ENCODE assay signal across 21 cellular contexts in the genomic region with DNA sequence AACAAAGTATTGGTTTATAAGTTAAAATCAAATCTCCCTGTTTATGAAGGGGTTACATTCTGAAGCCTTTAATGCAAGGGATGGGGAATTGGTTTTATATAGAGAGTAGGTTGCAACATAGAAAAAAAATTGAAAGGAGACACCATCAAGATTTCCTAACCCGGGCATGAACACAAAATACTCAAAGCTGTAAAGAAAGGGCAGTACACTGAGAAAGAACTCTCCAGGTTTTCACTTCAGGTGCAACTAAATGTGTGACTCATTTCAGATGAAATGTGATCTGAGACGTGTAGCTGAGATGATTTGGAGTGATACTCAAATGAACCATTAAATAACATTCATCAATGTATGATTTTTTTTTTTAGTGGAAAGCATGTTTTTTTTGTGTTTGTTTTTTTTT. TPM values are rescaled to one million over a fixed set of nuclear protein-coding genes. Genes with fewer than 3 reads are reported as not detected.
DNase-seq lines count a peak whose midpoint lies in the region; ATAC-seq and TF ChIP-seq lines count a peak whose summit lies in the region.
"Had no signal": no experiment of that assay in that cellular context is flagged by ENCODE, and none has a peak within 500 bp of the region (broad histone marks: within the 10 kb centered on the region; RNA-seq: fewer than 3 reads in every experiment).

No MANE protein-coding gene starts in this region.

- H3K4me3 ChIP-seq in breast epithelium (no peak overlapping the region), SK-N-MC (no peak overlapping the region), smooth muscle cell (no peak overlapping the region), lower leg skin (ENCODE audit: low read depth, poor library complexity, severe bottlenecking) (no peak overlapping the region), heart right ventricle (no peak overlapping the region)
- H3K4me3 ChIP-seq: GM23248, HAP-1, K562 had no signal

- H3K4me3 Mint-ChIP-seq in MCF 10A (ENCODE audit: unreplicated experiment): no peak overlapping the region
- H3K4me3 Mint-ChIP-seq: B cell had no signal

- peaks cover 5% of the 10 kb centered on the region for H3K4me1 Mint-ChIP-seq in MCF 10A (ENCODE audit: insufficient read depth, unreplicated experiment)
- H3K4me1 Mint-ChIP-seq: B cell had no signal

- intact Hi-C loops in MCF 10A (cut with micrococcal nuclease): no loop called here
- intact Hi-C loops in breast epithelium (cut with DNase I; ENCODE audit: low total_unique reads): no loop called here
- intact Hi-C loops in lower leg skin (cut with DNase I; ENCODE audit: low total_unique reads): no loop called here
- intact Hi-C loops in heart right ventricle (cut with DNase I): no loop called here

- DNase-seq in MCF 10A (ENCODE audit: unreplicated experiment) (peak; percentile 67), breast epithelium (ENCODE audit: low spot score in 2 of 2) (no peak), SK-N-MC (ENCODE audit: low read depth, low spot score) (no peak), fibroblast of gingiva (ENCODE audit: low read depth) (peak; percentile 24), smooth muscle cell (lab: John Stamatoyannopoulos, UW; ENCODE audit: unreplicated experiment) (no peak), lower leg skin (ENCODE audit: low spot score in 2 of 2) (no peak), NCI-H446 (lab: John Stamatoyannopoulos, UW) (no peak), heart right ventricle (no peak)
- DNase-seq: 8988T, COR-L47, DMS 273 treated with DMSO at 0.1 percent for 48 hours, GDM1, GM23248, NCI-H1105 treated with DMSO at 0.1 percent for 48 hours, NCI-H1694, NCI-H510A treated with DMSO at 0.1 percent for 48 hours, NCI-H774, SIG-M5 had no signal

- BruUV-seq in MCF 10A (replicated peaks; lab: Mats Ljungman, UMichigan): no TSS peak

- no peaks in the 10 kb centered on the region for H3K79me2 ChIP-seq in smooth muscle cell (ENCODE audit: low read depth)

- WGBS in smooth muscle cell (ENCODE audit: low lambda C conversion rate): 88% methylated on average over 2 of the region's 2 CpGs
- WGBS in lower leg skin, 2 donors: 68 to 73% methylated on average over 2 of the region's 2 CpGs
- WGBS in heart right ventricle, 2 donors: 89 to 96% methylated on average over 2 of the region's 2 CpGs

- H3K9me3 Mint-ChIP-seq in MCF 10A (ENCODE audit: unreplicated experiment): no peaks in the 10 kb centered on the region

- no peak overlapping the region for H3K4me2 ChIP-seq in smooth muscle cell

- H3K4me1 ChIP-seq in breast epithelium (no peaks in the 10 kb centered on the region), smooth muscle cell (ENCODE audit: low read depth) (no peaks in the 10 kb centered on the region), heart right ventricle (no peaks in the 10 kb centered on the region)

- no peaks in the 10 kb centered on the region for H3F3A ChIP-seq in smooth muscle cell (ENCODE audit: low read depth)

- peaks cover 6% of the 10 kb centered on the region for H3K36me3 Mint-ChIP-seq in MCF 10A (ENCODE audit: insufficient read depth, unreplicated experiment)

- no peaks in the 10 kb centered on the region for H3K27me3 Mint-ChIP-seq in MCF 10A (ENCODE audit: insufficient read depth, unreplicated experiment)
- H3K27me3 Mint-ChIP-seq: B cell had no signal

- H4K20me1 ChIP-seq in smooth muscle cell (ENCODE audit: low read depth): no peaks in the 10 kb centered on the region

- TF ChIP-seq POLR2A in breast epithelium (IDR thresholded peaks at IDR 0.05): no peak
- TF ChIP-seq POLR2A in lower leg skin (IDR thresholded peaks at IDR 0.05): no peak

- CTCF ChIA-PET in MCF 10A (lab: Yijun Ruan, JAX): no interaction called here

- ATAC-seq in heart right ventricle: no peak
- ATAC-seq: K562 had no signal

- H3K27me3 ChIP-seq in breast epithelium (no peaks in the 10 kb centered on the region), smooth muscle cell (ENCODE audit: low read depth) (no peaks in the 10 kb centered on the region), heart right ventricle (no peaks in the 10 kb centered on the region)

- H3K27ac ChIP-seq in breast epithelium (no peak overlapping the region), SK-N-MC (peak overlapping the region; percentile 31; the same call in 1 of the 2 replicates), smooth muscle cell (ENCODE audit: low read depth) (no peak overlapping the region), heart right ventricle (no peak overlapping the region)
- H3K27ac ChIP-seq: GM23248 had no signal

- H3K9me3 ChIP-seq in breast epithelium (no peaks in the 10 kb centered on the region), SK-N-MC (ENCODE audit: low read depth, low read length) (no peaks in the 10 kb centered on the region; the same call in 1 of the 2 replicates), smooth muscle cell (replicated peaks; ENCODE audit: low read depth) (no peaks in the 10 kb centered on the region), heart right ventricle (no peaks in the 10 kb centered on the region)

- no peak overlapping the region for H3K27ac Mint-ChIP-seq in MCF 10A (ENCODE audit: low read depth, unreplicated experiment)
- H3K27ac Mint-ChIP-seq: B cell had no signal

- no peak for TF ChIP-seq CTCF in MCF 10A (IDR thresholded peaks at IDR 0.05; ENCODE audit: unreplicated experiment)
- no peak for TF ChIP-seq CTCF in breast epithelium (IDR thresholded peaks at IDR 0.05)
- TF ChIP-seq CTCF in smooth muscle cell (IDR thresholded peaks at IDR 0.05; ENCODE audit: borderline replicate concordance, insufficient read depth, poor library complexity, severe bottlenecking): no peak
- no peak for TF ChIP-seq CTCF in lower leg skin (IDR thresholded peaks at IDR 0.05)
- TF ChIP-seq CTCF in heart right ventricle (IDR thresholded peaks at IDR 0.05): no peak

- H3K36me3 ChIP-seq in breast epithelium: no peaks in the 10 kb centered on the region
- H3K36me3 ChIP-seq in SK-N-MC (ENCODE audit: insufficient read depth, low read length): 0 out of 2 replicates have a peak, but pooled peaks cover 3% of the 10 kb centered on the region
- peaks cover 20% of the 10 kb centered on the region for H3K36me3 ChIP-seq in smooth muscle cell (ENCODE audit: low read depth)
- peaks cover 0 to 100% (median 24%) of the 10 kb centered on the region in 9 donors for H3K36me3 ChIP-seq in heart right ventricle
- H3K36me3 ChIP-seq: HAP-1 had no signal

- POLR2A ChIA-PET in MCF 10A (lab: Yijun Ruan, JAX): no interaction called here

- H3K9ac ChIP-seq in SK-N-MC (ENCODE audit: insufficient read length) (no peak overlapping the region), smooth muscle cell (ENCODE audit: low read depth) (no peak overlapping the region)
- H3K9ac ChIP-seq: GM23248 had no signal

- H2AFZ ChIP-seq in smooth muscle cell (ENCODE audit: low read depth): no peak overlapping the region
- H2AFZ ChIP-seq: GM23248 had no signal

RNA-seq across cellular contexts. Expression of gene SANBR, which starts 43.6 kb away (rescaled TPM):
- total RNA-seq in MCF 10A (2022): 5.2 and 8.3 TPM in 2 replicates
- 10 to 100 TPM in 1 of 3 donors, 1 to 10 TPM in 2; 7.0 to 16.8 (median 9.2) TPM for total RNA-seq in breast epithelium
- total RNA-seq in smooth muscle cell: 14.4 and 26.0 TPM in 2 replicates
- 5.8 and 6.1 TPM in 2 replicates for polyA plus RNA-seq in smooth muscle cell
- total RNA-seq in lower leg skin: 1 to 10 TPM; 2.2 to 8.3 (median 4.4) TPM
- 1 to 10 TPM; 5.3 to 9.2 (median 6.6) TPM for total RNA-seq in heart right ventricle
- polyA plus RNA-seq in heart right ventricle: 10 to 100 TPM in 1 of 2 donors, 1 to 10 TPM in 1; 3.5 to 11.0 TPM

RNA-seq across cellular contexts. Expression of gene C2orf74, which starts 52.7 kb away (rescaled TPM):
- 24.8 and 29.7 TPM in 2 replicates for total RNA-seq in MCF 10A (2022)
- 10 to 100 TPM; 15.7 to 40.5 (median 19.8) TPM for total RNA-seq in breast epithelium
- total RNA-seq in smooth muscle cell: 4.2 and 5.8 TPM in 2 replicates
- 7.9 and 8.8 TPM in 2 replicates for polyA plus RNA-seq in smooth muscle cell
- 10 to 100 TPM in 1 of 4 donors, 1 to 10 TPM in 3; 3.5 to 11.3 (median 6.2) TPM for total RNA-seq in lower leg skin
- 10 to 100 TPM; 16.5 to 29.8 (median 24.0) TPM for total RNA-seq in heart right ventricle
- polyA plus RNA-seq in heart right ventricle: 10 to 100 TPM; 20.3 to 39.0 TPM
- total RNA-seq: K562 had no signal
- polyA plus RNA-seq: K562 had no signal

Comparison
In these comparisons a context has a peak if more than half of its experiments do, and no peak if none do; other contexts are left out.
1. DNase-seq: peak in MCF 10A (single experiment) and fibroblast of gingiva (single experiment); none in breast epithelium (0 of 2), SK-N-MC (single experiment), smooth muscle cell (single experiment), lower leg skin (0 of 2), NCI-H446 (0 of 2) and heart right ventricle (0 of 2).